ENCODE assay signal across 1 cellular context in genomic region chr16:4970010-4970409, GRCh38.
A peak's percentile ranks its signal among the peaks of the same experiment; 100 is the strongest.
TF ChIP-seq lines count a peak whose summit lies in the region.

No MANE protein-coding gene starts in this region.

TF ChIP-seq in H1, 55 proteins besides CTCF, POLR2A, EP300 and RAD21:
- TF ChIP-seq SIX5 (IDR thresholded peaks at IDR 0.05; ENCODE audit: low read depth, low read length) (no peak), SIN3A (conservative IDR thresholded peaks at IDR 0.05 in 1 of 2, IDR thresholded peaks at IDR 0.05 in 1 of 2; ENCODE audit: low read depth in 1 of 2, low read length in 2 of 2) (peak in 1 of 2 experiments; percentile 52; a peak in 1 of 4 replicates), TCF12 (IDR thresholded peaks at IDR 0.05; ENCODE audit: low read depth, low read length) (0 out of 2 replicates have a peak, but pooled peaks have one; percentile 64)
